ENCODE assay signal across 1 cellular context in genomic region chr17:40553694-40554534, GRCh38.
TF ChIP-seq lines count a peak whose summit lies in the region.

No MANE protein-coding gene starts in this region.

TF ChIP-seq in IMR-90, 13 proteins besides CTCF, POLR2A, EP300 and RAD21 (continued from another document):
- TF ChIP-seq RFX5 (IDR thresholded peaks at IDR 0.05; ENCODE audit: low read depth, low read length) (no peak), SMC3 (IDR thresholded peaks at IDR 0.05; ENCODE audit: low read depth, low read length) (no peak), MAZ (IDR thresholded peaks at IDR 0.05; ENCODE audit: borderline replicate concordance, low read depth, low read length) (no peak), CHD1 (IDR thresholded peaks at IDR 0.05; ENCODE audit: low read depth, low read length) (no peak), ELK1 (IDR thresholded peaks at IDR 0.05; ENCODE audit: borderline replicate concordance, low read depth, low read length) (no peak), NFE2L2 (IDR thresholded peaks at IDR 0.05; ENCODE audit: low read depth, low read length) (no peak), MAFK (IDR thresholded peaks at IDR 0.05; ENCODE audit: low read depth, low read length) (no peak), RCOR1 (IDR thresholded peaks at IDR 0.05; ENCODE audit: insufficient replicate concordance, low read length) (no peak), MXI1 (IDR thresholded peaks at IDR 0.05; ENCODE audit: borderline replicate concordance, low read depth, low read length) (no peak), BHLHE40 (IDR thresholded peaks at IDR 0.05; ENCODE audit: low read depth, low read length) (no peak), CEBPB (IDR thresholded peaks at IDR 0.05; ENCODE audit: low read depth, low read length) (no peak)
- TF ChIP-seq, protein P1, sequence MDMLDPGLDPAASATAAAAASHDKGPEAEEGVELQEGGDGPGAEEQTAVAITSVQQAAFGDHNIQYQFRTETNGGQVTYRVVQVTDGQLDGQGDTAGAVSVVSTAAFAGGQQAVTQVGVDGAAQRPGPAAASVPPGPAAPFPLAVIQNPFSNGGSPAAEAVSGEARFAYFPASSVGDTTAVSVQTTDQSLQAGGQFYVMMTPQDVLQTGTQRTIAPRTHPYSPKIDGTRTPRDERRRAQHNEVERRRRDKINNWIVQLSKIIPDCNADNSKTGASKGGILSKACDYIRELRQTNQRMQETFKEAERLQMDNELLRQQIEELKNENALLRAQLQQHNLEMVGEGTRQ (IDR thresholded peaks at IDR 0.05; ENCODE audit: low read depth, low read length) = no peak; the same call in 1 of the 2 replicates
TF ChIP-seq in IMR-90: peak in this region for 0.
